30 cellular contexts compared by ENCODE assay signal in the genomic region with DNA sequence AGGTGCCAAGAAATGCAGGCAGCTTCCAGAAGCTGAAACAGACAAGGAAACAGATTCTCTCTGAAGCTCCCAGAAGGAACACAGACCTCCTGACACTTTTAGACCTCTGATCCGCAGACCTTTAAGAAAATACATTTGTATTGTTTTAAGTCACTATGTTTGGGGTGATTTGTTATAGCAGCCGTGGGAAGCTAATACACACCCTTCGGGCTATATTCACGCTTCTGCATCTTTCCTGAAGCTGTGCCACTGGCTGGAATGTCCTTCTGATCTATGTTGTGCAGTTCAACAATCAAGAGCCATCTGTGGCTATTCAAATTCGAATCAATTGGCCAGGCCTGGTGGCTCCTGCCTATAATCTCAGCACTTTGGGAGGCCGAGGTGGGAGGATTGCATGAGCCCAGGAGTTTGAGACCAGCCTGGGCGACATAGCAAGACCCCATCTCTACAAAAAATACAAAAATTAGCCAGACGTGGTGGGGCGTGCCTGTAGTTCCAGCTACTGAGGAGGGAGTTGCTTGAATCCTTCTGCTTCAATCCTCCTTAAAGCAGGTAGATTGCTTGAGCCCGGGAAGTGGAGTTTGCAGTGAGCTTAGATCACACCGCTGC. TPM values are rescaled to one million over a fixed set of nuclear protein-coding genes. Genes with fewer than 3 reads are reported as not detected.
DNase-seq lines count a peak whose midpoint lies in the region; ATAC-seq, FAIRE-seq and TF ChIP-seq lines count a peak whose summit lies in the region.
"Had no signal": no experiment of that assay in that cellular context is flagged by ENCODE, and none has a peak within 500 bp of the region (broad histone marks: within the 10 kb centered on the region; RNA-seq: fewer than 3 reads in every experiment).

No MANE protein-coding gene starts in this region.

- no peak overlapping the region for H2BK12ac ChIP-seq in H1 (ENCODE audit: low read depth, low read length)

- H3K4me2 ChIP-seq in H1 (ENCODE audit: insufficient read depth in 1 of 2, low read depth in 2 of 2, low read length in 2 of 2) = no peak overlapping the region
- H3K4me2 ChIP-seq: BLaER1 had no signal

- 87% methylated on average over 11 of the region's 11 CpGs; no CpG with 5 or more reads in 1 of the 2 experiments for WGBS in H1 (ENCODE audit: extremely low coverage in 1 of 2, insufficient coverage in 1 of 2, insufficient read length in 1 of 2, insufficient replicate concordance in 2 of 2, low coverage in 1 of 2, low lambda C conversion rate in 2 of 2, missing lambda C conversion rate in 1 of 2), 2 experiments

- H3K27me3 ChIP-seq in H1 (replicated peaks in 1 of 4; ENCODE audit: control insufficient read depth in 3 of 4, extremely low read depth in 1 of 4, insufficient read depth in 3 of 4, low read length in 3 of 4) (peaks cover 0 to 2% (median 0%) of the 10 kb centered on the region in 4 experiments; a peak in 2 of 7 replicates), neutrophil (no peaks in the 10 kb centered on the region)
- H3K27me3 ChIP-seq: BE2C, BLaER1 had no signal

- no peak overlapping the region for H3K27ac ChIP-seq in HEK293 (ENCODE audit: extremely low read depth, low read depth, low read length)
- no peak overlapping the region for H3K27ac ChIP-seq in H1 (ENCODE audit: low read depth, low read length)
- H3K27ac ChIP-seq in neutrophil = peak overlapping the region; percentile 99
- H3K27ac ChIP-seq: BLaER1 had no signal

- H3K9me3 ChIP-seq in HEK293 (ENCODE audit: control insufficient read depth, insufficient read depth, low read depth, low read length) = no peaks in the 10 kb centered on the region
- H3K9me3 ChIP-seq in H1 (ENCODE audit: insufficient read depth in 2 of 2, low read depth in 1 of 2, low read length in 1 of 2) = no peaks in the 10 kb centered on the region
- no peaks in the 10 kb centered on the region for H3K9me3 ChIP-seq in neutrophil
- H3K9me3 ChIP-seq: BE2C, BLaER1 had no signal

- ATAC-seq in WTC11 = no peak
- ATAC-seq in activated CD4-positive, CD25-positive, alpha-beta regulatory T cell treated with anti-CD3 and anti-CD28 coated beads, Interleukin-2, amount 50 U/mL, for 24 hours = no peak

- H4K20me1 ChIP-seq in H1 (replicated peaks in 1 of 2; ENCODE audit: control insufficient read depth in 1 of 2, insufficient read depth in 2 of 2, low read length in 2 of 2) = no peaks in the 10 kb centered on the region
- H4K20me1 ChIP-seq: BLaER1 had no signal

- no peak overlapping the region for H3K18ac ChIP-seq in H1 (ENCODE audit: extremely low read depth, low read length)

- no peak overlapping the region for H4K5ac ChIP-seq in H1 (ENCODE audit: insufficient read length, low read depth, low read length)

- POLR2A ChIA-PET in HEK293 (lab: Yijun Ruan, JAX) = interaction anchor here (0.9 kb wide), 1 partner anchor 9 kb away, joined by 4 read pairs; no protein-coding TSS in a partner anchor
- POLR2A ChIA-PET in WTC11 (lab: Charles Lee) = no interaction called here
- POLR2A ChIA-PET in H1 (lab: Charles Lee; ENCODE audit: partially characterized antibody) = interaction anchor here (0.6 kb wide), 1 partner anchor 376 kb away, joined by 3 read pairs; no protein-coding TSS in a partner anchor

- no peaks in the 10 kb centered on the region for H3K4me1 Mint-ChIP-seq in WTC11

- no peak overlapping the region for H3K27ac Mint-ChIP-seq in WTC11
- H3K27ac Mint-ChIP-seq: CD4-positive, CD25-positive, alpha-beta regulatory T cell had no signal

- H3K9me3 Mint-ChIP-seq in WTC11 = 0 out of 2 replicates have a peak, but pooled peaks cover 4% of the 10 kb centered on the region
- H3K9me3 Mint-ChIP-seq: CD4-positive, alpha-beta memory T cell; CD4-positive, CD25-positive, alpha-beta regulatory T cell; CD8-positive, alpha-beta memory T cell had no signal

- no peak overlapping the region for H3K9ac ChIP-seq in H1 (replicated peaks in 1 of 4; ENCODE audit: extremely low read depth in 1 of 4, low read depth in 3 of 4, low read length in 3 of 4)
- H3K9ac ChIP-seq: BLaER1 had no signal

- no peak overlapping the region for H3K23ac ChIP-seq in H1 (ENCODE audit: insufficient read length)

- no peaks in the 10 kb centered on the region for H3K23me2 ChIP-seq in H1 (ENCODE audit: low read depth, low read length)

- CTCF ChIA-PET in HEK293 (lab: Yijun Ruan, JAX) = interaction anchor here (1.0 to 1.5 kb wide), 4 partner anchors 8 to 48 kb away, joined by 3 to 10 read pairs (median 4); no protein-coding TSS in a partner anchor
- CTCF ChIA-PET in WTC11 (lab: Charles Lee) = interaction anchor here (1.1 kb wide), 1 partner anchor 34 kb away, joined by 3 read pairs; a partner anchor contains a TSS
- CTCF ChIA-PET in H1 (lab: Charles Lee; ENCODE audit: partially characterized antibody) = interaction anchor here (1.5 to 2.5 kb wide), 3 partner anchors 47 to 93 kb away, joined by 5 to 10 read pairs (median 7); no protein-coding TSS in a partner anchor

- H2AFZ ChIP-seq in H1 (ENCODE audit: low read length) = no peak overlapping the region

- no peak overlapping the region for H4K91ac ChIP-seq in H1 (replicated peaks; ENCODE audit: insufficient read length, low read length)

- H2AK5ac ChIP-seq in H1 (ENCODE audit: low read depth, low read length) = no peak overlapping the region

- H2BK5ac ChIP-seq in H1 (ENCODE audit: low read depth, low read length) = no peak overlapping the region

- H3K4me1 ChIP-seq in HEK293 (ENCODE audit: control insufficient read depth, insufficient read depth, low read length) = no peaks in the 10 kb centered on the region
- no peaks in the 10 kb centered on the region for H3K4me1 ChIP-seq in H1 (replicated peaks in 1 of 4; ENCODE audit: control insufficient read depth in 3 of 4, insufficient read depth in 4 of 4, low read length in 3 of 4)
- H3K4me1 ChIP-seq in neutrophil (ENCODE audit: control insufficient read depth in 1 of 2, insufficient read depth in 1 of 2, low read depth in 1 of 2, low read length in 1 of 2) = peaks cover 42 to 65% of the 10 kb centered on the region in 2 experiments
- H3K4me1 ChIP-seq: BE2C, BLaER1 had no signal

- H2BK15ac ChIP-seq in H1 (ENCODE audit: low read length) = 0 out of 2 replicates have a peak overlapping the region, but pooled peaks have one; percentile 72

- TF ChIP-seq POLR2A in H1 (IDR thresholded peaks at IDR 0.05; ENCODE audit: control extremely low read depth in 1 of 2, low read depth in 2 of 2, low read length in 2 of 2) = no peak

- DNase-seq in WTC11 (ENCODE audit: low spot score) (no peak), H1 (ENCODE audit: low read depth in 1 of 2, low spot score in 2 of 2) (no peak), NCI-H1092 treated with DMSO at 0.1 percent for 48 hours (lab: John Stamatoyannopoulos, UW) (no peak), NCI-H2107 treated with DMSO at 0.1 percent for 48 hours (lab: John Stamatoyannopoulos, UW; ENCODE audit: unreplicated experiment) (no peak)
- DNase-seq: 8988T; ACHN; BE2C; C1 segment of cervical spinal cord; CD4-positive, alpha-beta memory T cell; CD4-positive, CD25-positive, alpha-beta regulatory T cell; CD8-positive, alpha-beta memory T cell; COR-L47; DMS 273 treated with DMSO at 0.1 percent for 48 hours; DMS153; DMS53; DMS79; DND-41; EL; GDM1 had no signal

- H3K56ac ChIP-seq in H1 (replicated peaks; ENCODE audit: insufficient read length, low read depth, low read length) = no peak overlapping the region

- H3K4me3 Mint-ChIP-seq in WTC11 = no peak overlapping the region
- H3K4me3 Mint-ChIP-seq: CD14-positive monocyte; CD4-positive, CD25-positive, alpha-beta regulatory T cell; CD8-positive, alpha-beta memory T cell had no signal

- H3K14ac ChIP-seq in H1 (ENCODE audit: insufficient read length) = no peak overlapping the region

- FAIRE-seq in H1 (lab: Jason Lieb, UNC) = no peak
- FAIRE-seq: A204.1, GM12891 had no signal

- no peak overlapping the region for H2BK120ac ChIP-seq in H1 (replicated peaks; ENCODE audit: low read depth, low read length)

- H2BK20ac ChIP-seq in H1 (ENCODE audit: low read length) = no peak overlapping the region

- TF ChIP-seq CTCF in HEK293 (tag by site-specific recombination; IDR thresholded peaks at IDR 0.05) (no peak), WTC11 (IDR thresholded peaks at IDR 0.05) (no peak), H1 (IDR thresholded peaks at IDR 0.05; ENCODE audit: control extremely low read depth in 1 of 3, insufficient read depth in 1 of 3, low read depth in 1 of 3, low read length in 3 of 3) (no peak), neutrophil (IDR thresholded peaks at IDR 0.05) (no peak)

- H3K4me3 ChIP-seq in HEK293 (ENCODE audit: low read depth, low read length) (no peak overlapping the region), H1 (ENCODE audit: extremely low read depth in 1 of 4, insufficient read depth in 2 of 4, low read depth in 3 of 4, low read length in 4 of 4) (no peak overlapping the region), neutrophil (ENCODE audit: low read depth in 1 of 2, low read length in 1 of 2) (no peak overlapping the region)
- H3K4me3 ChIP-seq: BLaER1 had no signal

- no peak overlapping the region for H4K8ac ChIP-seq in H1 (ENCODE audit: extremely low read depth, insufficient read depth, low read length)

- H3K27me3 Mint-ChIP-seq in WTC11 (ENCODE audit: low read depth) = peaks cover 14% of the 10 kb centered on the region

- no peak for TF ChIP-seq EP300 in H1 (IDR thresholded peaks at IDR 0.05; ENCODE audit: borderline replicate concordance in 1 of 2, low read depth in 2 of 2, low read length in 2 of 2)

- H3K4ac ChIP-seq in H1 (replicated peaks; ENCODE audit: insufficient read length, low read depth, low read length) = no peak overlapping the region

- H3K36me3 ChIP-seq in HEK293 (ENCODE audit: control insufficient read depth in 2 of 2, insufficient read depth in 1 of 2, low read length in 2 of 2) (no peaks in the 10 kb centered on the region), H1 (ENCODE audit: control insufficient read depth in 2 of 4, insufficient read depth in 4 of 4, low read length in 3 of 4) (no peaks in the 10 kb centered on the region), neutrophil (peaks cover 83% of the 10 kb centered on the region)
- H3K36me3 ChIP-seq: BE2C, BLaER1 had no signal

- H3K36me3 Mint-ChIP-seq in WTC11 = no peaks in the 10 kb centered on the region

- TF ChIP-seq RAD21 in H1 (IDR thresholded peaks at IDR 0.05 in 1 of 2, conservative IDR thresholded peaks at IDR 0.05 in 1 of 2; ENCODE audit: low read depth in 2 of 2, low read length in 2 of 2) = no peak

- H3K79me1 ChIP-seq in H1 (ENCODE audit: low read depth, low read length) = no peaks in the 10 kb centered on the region

- no peaks in the 10 kb centered on the region for H3K79me2 ChIP-seq in H1 (ENCODE audit: control insufficient read depth in 1 of 2, insufficient read depth in 2 of 2, low read length in 2 of 2)

RNA-seq across cellular contexts. Expression of a gene that starts 5.8 kb away (rescaled TPM):
- total RNA-seq in WTC11 (2021) = 35.6 to 36.5 TPM (median 35.6 TPM) in 3 replicates
- 24.1 and 24.3 TPM in 2 replicates for total RNA-seq in H1 (2021; fragmentation: NEBNext Ultra II Directional; extraction: Animal tissue kit (Norgen Biotek cat#: 25700))
- 17.5 and 27.2 TPM in 2 replicates for polyA plus RNA-seq in H1 (2011; rRNA removed)
- polyA plus RNA-seq in H1 (2011; cell fraction: cytosol; rRNA removed) = 20.5 TPM
- 78.3 TPM for polyA plus RNA-seq in H1 (2011; cell fraction: nucleus; rRNA removed)
- polyA plus RNA-seq in H1 (2012, experiment 1 of 2) = 16.6 to 25.5 TPM (median 22.8 TPM) in 4 replicates
- polyA plus RNA-seq in H1 (2012, experiment 2 of 2) = 14.0 TPM
- polyA plus RNA-seq in H1 (2013, experiment 1 of 2) = 15.8 TPM
- polyA plus RNA-seq in H1 (2013, experiment 2 of 2) = 15.5 TPM
- 14.8 and 17.6 TPM in 2 replicates for polyA minus RNA-seq in H1 (2011; rRNA and poly(A)+ RNA removed)
- polyA minus RNA-seq in H1 (2011; cell fraction: cytosol; rRNA and poly(A)+ RNA removed) = 21.8 TPM
- 31.7 TPM for polyA minus RNA-seq in H1 (2011; cell fraction: nucleus; rRNA and poly(A)+ RNA removed)

RNA-seq across cellular contexts. Expression of a gene that starts 11.3 kb away (rescaled TPM):
- total RNA-seq in WTC11 (2021) = 0.09 to 0.22 TPM (median 0.14 TPM) in 3 replicates
- total RNA-seq in H1 (2021; fragmentation: NEBNext Ultra II Directional; extraction: Animal tissue kit (Norgen Biotek cat#: 25700)) = 0.15 TPM in 1 of 2 replicates, not detected in the other
- 0.06 and 0.08 TPM in 2 replicates for polyA plus RNA-seq in H1 (2011; rRNA removed)
- 0.16 TPM for polyA plus RNA-seq in H1 (2011; cell fraction: cytosol; rRNA removed)
- polyA plus RNA-seq in H1 (2011; cell fraction: nucleus; rRNA removed) = 0.46 TPM
- polyA plus RNA-seq in H1 (2012, experiment 1 of 2) = 0.08 to 0.18 TPM in 2 of 4 replicates, not detected in the others
- not detected for polyA plus RNA-seq in H1 (2012, experiment 2 of 2)
- 0.34 TPM for polyA plus RNA-seq in H1 (2013, experiment 1 of 2)
- polyA plus RNA-seq in H1 (2013, experiment 2 of 2) = 0.28 TPM
- polyA minus RNA-seq in H1 (2011; rRNA and poly(A)+ RNA removed) = 0.03 and 0.12 TPM in 2 replicates
- not detected for polyA minus RNA-seq in H1 (2011; cell fraction: cytosol; rRNA and poly(A)+ RNA removed)
- 1.3 TPM for polyA minus RNA-seq in H1 (2011; cell fraction: nucleus; rRNA and poly(A)+ RNA removed)
- total RNA-seq: A673, G401 had no signal
- polyA plus RNA-seq: AG04450 had no signal

RNA-seq across cellular contexts. Expression of a gene that starts 33.6 kb away (rescaled TPM):
- total RNA-seq in WTC11 (2021) = 0.18 to 0.32 TPM (median 0.28 TPM) in 3 replicates
- 0.21 TPM in 1 of 2 replicates, not detected in the other for total RNA-seq in H1 (2021; fragmentation: NEBNext Ultra II Directional; extraction: Animal tissue kit (Norgen Biotek cat#: 25700))
- 0.20 and 0.33 TPM in 2 replicates for polyA plus RNA-seq in H1 (2011; rRNA removed)
- 0.17 TPM for polyA plus RNA-seq in H1 (2011; cell fraction: cytosol; rRNA removed)
- polyA plus RNA-seq in H1 (2011; cell fraction: nucleus; rRNA removed) = 0.39 TPM
- 0.09 to 0.25 TPM in 2 of 4 replicates, not detected in the others for polyA plus RNA-seq in H1 (2012, experiment 1 of 2)
- polyA plus RNA-seq in H1 (2012, experiment 2 of 2) = 0.07 TPM
- 0.08 TPM for polyA plus RNA-seq in H1 (2013, experiment 1 of 2)
- polyA plus RNA-seq in H1 (2013, experiment 2 of 2) = 0.13 TPM
- polyA minus RNA-seq in H1 (2011; rRNA and poly(A)+ RNA removed) = not detected in 2 replicates
- polyA minus RNA-seq in H1 (2011; cell fraction: cytosol; rRNA and poly(A)+ RNA removed) = not detected
- polyA minus RNA-seq in H1 (2011; cell fraction: nucleus; rRNA and poly(A)+ RNA removed) = not detected
- total RNA-seq: Daoy had no signal
- polyA plus RNA-seq: CD4-positive, alpha-beta memory T cell; CD8-positive, alpha-beta memory T cell had no signal
